ENCODE assay signal across 3 cellular contexts in the genomic region with DNA sequence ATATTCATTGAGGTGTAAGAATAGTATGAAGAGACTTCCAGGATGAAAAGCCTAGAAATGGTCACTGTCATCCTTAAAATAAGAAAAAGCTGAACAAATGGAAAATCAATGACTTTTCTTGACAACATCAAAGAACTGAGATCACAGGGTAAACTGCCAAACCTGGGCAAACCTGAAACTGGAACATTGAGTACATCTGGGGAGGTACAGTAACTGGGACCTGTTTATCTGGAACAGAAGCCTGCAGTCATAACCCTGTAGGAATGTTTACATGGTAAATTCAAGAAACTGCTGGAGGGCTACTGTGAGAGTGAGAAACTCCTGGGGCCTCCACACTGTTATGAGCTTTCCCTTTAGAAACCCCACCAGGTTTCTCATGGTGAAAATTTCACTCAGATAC.
"Had no signal": no experiment of that assay in that cellular context is flagged by ENCODE, and none has a peak within 500 bp of the region (broad histone marks: within the 10 kb centered on the region; RNA-seq: fewer than 3 reads in every experiment).

No MANE protein-coding gene starts in this region.

- H3K4me3 ChIP-seq: GM12878 had no signal

- DNase-seq: GDM1, GF-D8 had no signal

- ATAC-seq: GM12878 had no signal
